In the genomic region with DNA sequence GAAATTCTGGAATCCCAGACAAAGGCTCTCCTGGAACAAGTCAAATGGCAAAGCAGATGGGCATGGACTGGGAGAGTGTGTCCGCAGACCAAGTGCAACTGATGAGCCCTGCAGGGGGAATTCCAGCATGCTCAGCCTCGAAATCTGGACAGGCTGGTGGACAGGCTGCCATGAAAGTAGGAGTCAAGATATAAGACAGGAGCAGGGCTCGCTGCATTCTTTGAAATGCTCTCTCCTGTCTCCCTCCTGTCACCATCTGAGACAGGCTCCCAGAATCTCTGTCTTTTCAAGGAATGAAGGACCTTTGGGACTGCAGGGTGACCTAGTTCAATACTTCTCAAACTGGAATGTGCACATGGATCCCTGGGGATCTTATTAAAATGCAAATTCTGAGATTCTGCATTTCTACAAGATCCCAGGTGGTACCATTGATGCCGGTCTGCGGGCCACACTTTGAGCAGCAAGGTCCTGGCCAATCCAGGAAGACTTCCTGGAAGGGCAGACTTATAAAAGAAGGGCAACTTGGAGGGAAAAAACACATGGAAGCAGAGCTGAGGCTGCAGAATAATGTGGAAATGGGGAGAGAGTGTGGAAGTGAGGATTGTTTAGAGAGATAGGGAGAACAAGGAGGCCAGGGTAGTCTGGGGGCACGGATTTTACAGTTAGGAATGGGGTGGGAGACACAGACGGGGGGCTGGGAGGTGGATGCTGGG, we compare ENCODE assay signal across 1 cellular context.
TF ChIP-seq lines count a peak whose summit lies in the region.

No MANE protein-coding gene starts in this region.

TF ChIP-seq in GM23338, 12 proteins besides CTCF, POLR2A, EP300 and RAD21 (continued from another document):
- TF ChIP-seq ZNF462 (CRISPR knock-in tag; IDR thresholded peaks at IDR 0.05) (0 out of 2 replicates have a peak, but pooled peaks have one; percentile 2), ZNF331 (CRISPR knock-in tag; IDR thresholded peaks at IDR 0.05; ENCODE audit: low read depth) (no peak)
TF ChIP-seq in GM23338: peak in this region for 2.
